In genomic region chr2:144162652-144163051, GRCh38 we compare ENCODE assay signal across 8 cellular contexts.
DNase-seq lines count a peak whose midpoint lies in the region; ATAC-seq and TF ChIP-seq lines count a peak whose summit lies in the region.

No MANE protein-coding gene starts in this region.

- peak overlapping the region in 1 of 7 donors; percentile 4 for H3K27ac Mint-ChIP-seq in CD4-positive, alpha-beta memory T cell

- no peaks in the 10 kb centered on the region for H3K27me3 ChIP-seq in CD4-positive, alpha-beta memory T cell (ENCODE audit: insufficient read depth, low read length)
- no peaks in the 10 kb centered on the region for H3K27me3 ChIP-seq in Karpas-422 (ENCODE audit: low read length)
- no peaks in the 10 kb centered on the region for H3K27me3 ChIP-seq in kidney epithelial cell (ENCODE audit: control insufficient read depth, insufficient read depth, low read length)
- no peaks in the 10 kb centered on the region for H3K27me3 ChIP-seq in transverse colon

- H3K4me3 ChIP-seq in CD4-positive, alpha-beta memory T cell (ENCODE audit: low read length in 2 of 2), result no peak overlapping the region
- no peak overlapping the region for H3K4me3 ChIP-seq in Karpas-422 (ENCODE audit: low read length)
- no peak overlapping the region for H3K4me3 ChIP-seq in kidney epithelial cell (ENCODE audit: low read depth, low read length)
- no peak overlapping the region for H3K4me3 ChIP-seq in transverse colon

- TF ChIP-seq POLR2A in transverse colon (IDR thresholded peaks at IDR 0.05), result no peak

- TF ChIP-seq CTCF in kidney epithelial cell (IDR thresholded peaks at IDR 0.05; ENCODE audit: insufficient read depth, low read length, poor library complexity, severe bottlenecking) (peak; percentile 61), transverse colon (IDR thresholded peaks at IDR 0.05) (peak; percentile 33 to 45 (median 42))

- H3K9me3 ChIP-seq in CD4-positive, alpha-beta memory T cell (ENCODE audit: control insufficient read depth in 1 of 2, low read length in 2 of 2), result no peaks in the 10 kb centered on the region
- H3K9me3 ChIP-seq in Karpas-422 (ENCODE audit: low read length) (no peaks in the 10 kb centered on the region), transverse colon (no peaks in the 10 kb centered on the region)

- POLR2A ChIA-PET in CD4-positive, alpha-beta memory T cell (lab: Charles Lee; ENCODE audit: partially characterized antibody), result no interaction called here

- H3K9me2 ChIP-seq in Karpas-422 (replicated peaks; ENCODE audit: insufficient read depth, low read length), result no peaks in the 10 kb centered on the region

- intact Hi-C loops in CD4-positive, alpha-beta memory T cell (cut with micrococcal nuclease), result no loop called here
- intact Hi-C loops in transverse colon (cut with DNase I; ENCODE audit: low total_unique reads), result no loop called here

- peak; percentile 70 for ATAC-seq in GM18907 (IDR thresholded peaks at IDR 0.05; ENCODE audit: unreplicated experiment)

- in situ Hi-C loops in transverse colon (cut with MboI; ENCODE audit: low pct_ligation_motif_present in 1 of 4, low pct_unique_long_range_greater_than_20kb in 1 of 4, low sequenced_read_pairs in 3 of 4), result no loop called here

- H3K9ac ChIP-seq in Karpas-422 (ENCODE audit: low read length), result no peak overlapping the region

- WGBS in transverse colon (ENCODE audit: low coverage in 1 of 2), 2 donors, result 81 to 89% methylated on average over 5 of the region's 5 CpGs

- no peak for TF ChIP-seq EP300 in transverse colon (IDR thresholded peaks at IDR 0.05; ENCODE audit: low read depth)

- H3K4me2 ChIP-seq in Karpas-422 (ENCODE audit: low read depth, low read length, poor library complexity, severe bottlenecking), result no peak overlapping the region

- no peak overlapping the region for H2AFZ ChIP-seq in Karpas-422 (ENCODE audit: low read length)

- no peaks in the 10 kb centered on the region for H3K4me1 ChIP-seq in CD4-positive, alpha-beta memory T cell (ENCODE audit: insufficient read depth, low read length)
- H3K4me1 ChIP-seq in Karpas-422 (ENCODE audit: low read length) (peaks cover 15% of the 10 kb centered on the region), transverse colon (no peaks in the 10 kb centered on the region)

- no peaks in the 10 kb centered on the region for H3K36me3 Mint-ChIP-seq in CD4-positive, alpha-beta memory T cell

- H3K27me3 Mint-ChIP-seq in CD4-positive, alpha-beta memory T cell, result no peaks in the 10 kb centered on the region

- H4K20me1 ChIP-seq in Karpas-422 (ENCODE audit: insufficient read depth, low read depth, low read length), result no peaks in the 10 kb centered on the region

- H3K27ac ChIP-seq in CD4-positive, alpha-beta memory T cell (ENCODE audit: low read depth, low read length), result no peak overlapping the region
- H3K27ac ChIP-seq in Karpas-422 (ENCODE audit: low read length) (no peak overlapping the region), transverse colon (no peak overlapping the region)

- peak in 4 of 5 donors; percentile 19 to 34 (median 34) for DNase-seq in CD4-positive, alpha-beta memory T cell
- peak; percentile 74 for DNase-seq in Karpas-422
- DNase-seq in activated T-cell treated with anti-CD3 and anti-CD28 coated beads, Interleukin-2, amount 50 U/mL, for 1 hour, result peak; percentile 25
- no peak for DNase-seq in kidney epithelial cell (ENCODE audit: low read depth)
- DNase-seq in transverse colon, result peak; percentile 25
- no peak for DNase-seq in middle frontal gyrus (ENCODE audit: extremely low spot score, low spot score)
- DNase-seq in superior temporal gyrus (ENCODE audit: extremely low spot score), result no peak

- no peak overlapping the region for H3K4me3 Mint-ChIP-seq in CD4-positive, alpha-beta memory T cell

- H3K79me2 ChIP-seq in Karpas-422 (ENCODE audit: low read length), result peaks cover 11% of the 10 kb centered on the region

- H3K4me1 Mint-ChIP-seq in CD4-positive, alpha-beta memory T cell, result no peaks in the 10 kb centered on the region

- no peaks in the 10 kb centered on the region for H3K9me3 Mint-ChIP-seq in CD4-positive, alpha-beta memory T cell

- CTCF ChIA-PET in CD4-positive, alpha-beta memory T cell (lab: Charles Lee; ENCODE audit: partially characterized antibody), result interaction anchor here (1.2 kb wide), 1 partner anchor 355 kb away, joined by 3 read pairs; no protein-coding TSS in a partner anchor

- no peaks in the 10 kb centered on the region for H3K36me3 ChIP-seq in CD4-positive, alpha-beta memory T cell (ENCODE audit: insufficient read depth, low read length)
- no peaks in the 10 kb centered on the region for H3K36me3 ChIP-seq in Karpas-422 (ENCODE audit: insufficient read depth, low read length)
- no peaks in the 10 kb centered on the region for H3K36me3 ChIP-seq in kidney epithelial cell (ENCODE audit: control insufficient read depth, insufficient read depth, low read length)
- no peaks in the 10 kb centered on the region for H3K36me3 ChIP-seq in transverse colon

Comparison
In these comparisons a context has a peak if more than half of its experiments do, and no peak if none do; other contexts are left out.
1. DNase-seq: peak in CD4-positive, alpha-beta memory T cell (4 of 5), Karpas-422 (single experiment), activated T-cell treated with anti-CD3 and anti-CD28 coated beads, Interleukin-2, amount 50 U/mL, for 1 hour (single experiment) and transverse colon (single experiment); none in kidney epithelial cell (single experiment), middle frontal gyrus (single experiment) and superior temporal gyrus (single experiment).